In the genomic region with DNA sequence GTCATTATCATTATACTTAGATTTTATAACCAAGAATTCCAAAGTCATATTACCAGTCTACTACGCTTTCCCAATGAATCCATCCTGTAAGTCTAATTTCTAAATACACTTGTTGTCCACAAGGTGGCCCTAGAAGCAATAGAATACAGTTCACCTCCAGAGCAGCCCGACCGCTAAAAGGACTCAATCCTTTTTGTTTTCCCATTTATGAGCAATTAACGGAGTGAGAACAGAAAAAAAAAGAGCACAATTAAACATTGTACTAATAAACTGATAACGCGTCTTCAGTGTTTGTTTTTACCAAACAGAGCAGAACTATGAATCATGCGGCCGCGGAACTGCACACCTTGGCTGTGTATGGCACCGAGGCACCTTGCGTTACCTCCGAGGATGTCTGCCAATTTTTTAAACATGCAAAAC, we compare ENCODE assay signal across 8 cellular contexts.
DNase-seq lines count a peak whose midpoint lies in the region; ATAC-seq and TF ChIP-seq lines count a peak whose summit lies in the region.

No MANE protein-coding gene starts in this region.

- intact Hi-C loops in Right ventricle myocardium inferior (cut with DNase I) (loop anchor here (1.0 kb wide), 1 partner anchor 326 kb away; no protein-coding TSS in a partner anchor), cardiac septum (cut with DNase I) (loop anchor here (1.0 kb wide), 1 partner anchor 326 kb away; no protein-coding TSS in a partner anchor), right lobe of liver (cut with DNase I) (loop anchor here (5.0 to 10.0 kb wide), 2 partner anchors 325 to 328 kb away; no protein-coding TSS in a partner anchor)

- H3K9me3 ChIP-seq in RWPE2 (ENCODE audit: severe bottlenecking) (no peaks in the 10 kb centered on the region), ectodermal cell (ENCODE audit: control insufficient read depth, low read length) (no peaks in the 10 kb centered on the region), right lobe of liver (no peaks in the 10 kb centered on the region), suprapubic skin (no peaks in the 10 kb centered on the region)

- 11 to 18% methylated on average over 12 of the region's 12 CpGs for WGBS in ectodermal cell, 2 experiments
- WGBS in right lobe of liver (ENCODE audit: insufficient coverage, low coverage, low lambda C conversion rate, missing lambda C conversion rate) = under 1% methylated on average over 12 of the region's 12 CpGs
- WGBS in suprapubic skin = 8% methylated on average over 12 of the region's 12 CpGs

- H3K27me3 ChIP-seq in RWPE2 (ENCODE audit: insufficient read depth, poor library complexity, severe bottlenecking) (no peaks in the 10 kb centered on the region), ectodermal cell (ENCODE audit: control insufficient read depth, insufficient read depth, low read length, poor library complexity, severe bottlenecking) (peaks cover 15% of the 10 kb centered on the region), right lobe of liver (no peaks in the 10 kb centered on the region), suprapubic skin (peaks cover 2% of the 10 kb centered on the region)

- DNase-seq in Right ventricle myocardium inferior (ENCODE audit: missing footprints) (no peak), cardiac septum (ENCODE audit: low spot score) (no peak), LHCN-M2 (ENCODE audit: low read depth) (peak; percentile 79), RWPE2 (ENCODE audit: low spot score) (no peak), right lobe of liver (peak in 1 of 3 donors; percentile 54), suprapubic skin (ENCODE audit: low spot score in 2 of 2) (no peak)

- TF ChIP-seq POLR2A in right lobe of liver (IDR thresholded peaks at IDR 0.05) = no peak
- TF ChIP-seq POLR2A in suprapubic skin (IDR thresholded peaks at IDR 0.05) = no peak

- TF ChIP-seq CTCF in RWPE2 (IDR thresholded peaks at IDR 0.05; ENCODE audit: poor library complexity, severe bottlenecking) (peak; percentile 87), right lobe of liver (IDR thresholded peaks at IDR 0.05) (peak; percentile 52 to 91 (median 66)), suprapubic skin (IDR thresholded peaks at IDR 0.05) (peak; percentile 47 to 76)

- ATAC-seq in Right ventricle myocardium inferior (peak; percentile 71), RWPE2 (ENCODE audit: low read depth) (peak; percentile 76), right lobe of liver (peak; percentile 85 to 93 (median 88)), HG02763 (IDR thresholded peaks at IDR 0.05; ENCODE audit: unreplicated experiment) (no peak)

- H3K4me3 ChIP-seq in RWPE2 (ENCODE audit: severe bottlenecking) (peak overlapping the region; percentile 16), ectodermal cell (ENCODE audit: insufficient read depth, low read depth, low read length) (peak overlapping the region; percentile 33), right lobe of liver (peak overlapping the region; percentile 12 to 56 (median 53)), suprapubic skin (peak overlapping the region; percentile 32)

- TF ChIP-seq EP300 in suprapubic skin (IDR thresholded peaks at IDR 0.05) = no peak

- H3K27ac ChIP-seq in RWPE2 (ENCODE audit: poor library complexity, severe bottlenecking) = no peak overlapping the region
- no peak overlapping the region for H3K27ac ChIP-seq in ectodermal cell (ENCODE audit: insufficient read depth, low read depth, low read length, poor library complexity, severe bottlenecking)
- peak overlapping the region in 2 of 3 donors; percentile 61 to 62 for H3K27ac ChIP-seq in right lobe of liver
- no peak overlapping the region for H3K27ac ChIP-seq in suprapubic skin

- H3K4me1 ChIP-seq in RWPE2 (ENCODE audit: insufficient read depth, poor library complexity, severe bottlenecking) (peaks cover 4% of the 10 kb centered on the region), ectodermal cell (ENCODE audit: control insufficient read depth, insufficient read depth, low read length) (no peaks in the 10 kb centered on the region), right lobe of liver (peaks cover 0 to 4% (median 2%) of the 10 kb centered on the region in 4 donors), suprapubic skin (peaks cover 18% of the 10 kb centered on the region)

- H3K36me3 ChIP-seq in RWPE2 (ENCODE audit: low read depth) (no peaks in the 10 kb centered on the region), ectodermal cell (ENCODE audit: control insufficient read depth, insufficient read depth, low read length) (no peaks in the 10 kb centered on the region), right lobe of liver (no peaks in the 10 kb centered on the region), suprapubic skin (no peaks in the 10 kb centered on the region)

Comparison
In these comparisons a context has a peak if more than half of its experiments do, and no peak if none do; other contexts are left out.
1. H3K27ac ChIP-seq: peak in right lobe of liver (2 of 3); none in RWPE2 (single experiment), ectodermal cell (single experiment) and suprapubic skin (single experiment).
2. Peak in every context shown above with its lines, with median percentiles within 50 percentile points of each other: H3K4me3 ChIP-seq and CTCF ChIP-seq.